Comparison of ENCODE assay signal across 8 cellular contexts in genomic region chr5:36696059-36696673, GRCh38.
DNase-seq lines count a peak whose midpoint lies in the region; ATAC-seq and TF ChIP-seq lines count a peak whose summit lies in the region.

No MANE protein-coding gene starts in this region.

- intact Hi-C loops in colonic mucosa (cut with DNase I): loop anchor here (10.0 kb wide), 1 partner anchor 431 kb away; no protein-coding TSS in a partner anchor

- TF ChIP-seq CTCF in LNCaP clone FGC (IDR thresholded peaks at IDR 0.05; ENCODE audit: control insufficient read depth, extremely low read depth, insufficient read depth) (peak; percentile 90), colonic mucosa (IDR thresholded peaks at IDR 0.05) (peak; percentile 47), suprapubic skin (IDR thresholded peaks at IDR 0.05) (peak; percentile 23 to 70)

- no peaks in the 10 kb centered on the region for H3K9me3 ChIP-seq in T-helper 17 cell (ENCODE audit: control insufficient read depth, low read length, poor library complexity, severe bottlenecking)
- no peaks in the 10 kb centered on the region for H3K9me3 ChIP-seq in colonic mucosa
- H3K9me3 ChIP-seq in suprapubic skin: no peaks in the 10 kb centered on the region

- H3K27me3 ChIP-seq in colonic mucosa (no peaks in the 10 kb centered on the region), suprapubic skin (no peaks in the 10 kb centered on the region)

- H3K4me1 Mint-ChIP-seq in T-helper 17 cell: peaks cover 2% of the 10 kb centered on the region

- H3K36me3 Mint-ChIP-seq in T-helper 17 cell (ENCODE audit: low read depth): no peaks in the 10 kb centered on the region

- peaks cover 33% of the 10 kb centered on the region for H3K27me3 Mint-ChIP-seq in T-helper 17 cell

- TF ChIP-seq POLR2A in suprapubic skin (IDR thresholded peaks at IDR 0.05): no peak

- peak; percentile 10 to 76 (median 54) for DNase-seq in NCI-H1417 (lab: John Stamatoyannopoulos, UW)
- DNase-seq in NCI-H1417 treated with DMSO at 0.1 percent for 48 hours (lab: John Stamatoyannopoulos, UW): no peak
- DNase-seq in LNCaP clone FGC (ENCODE audit: low read depth): peak; percentile 75
- DNase-seq in T-helper 17 cell: peak in 1 of 3 donors; percentile 10
- peak; percentile 38 for DNase-seq in colonic mucosa
- peak; percentile 69 to 81 for DNase-seq in lung microvascular endothelial cell (ENCODE audit: low read depth in 2 of 2)
- no peak for DNase-seq in suprapubic skin (ENCODE audit: low spot score in 2 of 2)

- peak; percentile 50 for ATAC-seq in GM21825 (IDR thresholded peaks at IDR 0.05; ENCODE audit: unreplicated experiment)
- peak; percentile 65 for ATAC-seq in T-helper 17 cell

- H3K36me3 ChIP-seq in colonic mucosa (no peaks in the 10 kb centered on the region), suprapubic skin (no peaks in the 10 kb centered on the region)

- no peaks in the 10 kb centered on the region for H3K4me1 ChIP-seq in colonic mucosa
- peaks cover 21% of the 10 kb centered on the region for H3K4me1 ChIP-seq in suprapubic skin

- 24% methylated on average over 7 of the region's 7 CpGs for WGBS in suprapubic skin

- no peak overlapping the region for H3K4me3 ChIP-seq in LNCaP clone FGC (ENCODE audit: low read depth, low read length)
- no peak overlapping the region for H3K4me3 ChIP-seq in colonic mucosa
- H3K4me3 ChIP-seq in suprapubic skin: no peak overlapping the region

- TF ChIP-seq EP300 in suprapubic skin (IDR thresholded peaks at IDR 0.05): no peak

- no peak overlapping the region for H3K4me3 Mint-ChIP-seq in T-helper 17 cell

- H3K27ac Mint-ChIP-seq in T-helper 17 cell: no peak overlapping the region

- no peak overlapping the region for H3K9ac ChIP-seq in colonic mucosa (ENCODE audit: low read depth in 2 of 2, low read length in 2 of 2)

- H3K27ac ChIP-seq in colonic mucosa: no peak overlapping the region
- no peak overlapping the region for H3K27ac ChIP-seq in suprapubic skin

Comparison
In these comparisons a context has a peak if more than half of its experiments do, and no peak if none do; other contexts are left out.
1. DNase-seq: peak in NCI-H1417 (3 of 3), LNCaP clone FGC (single experiment), colonic mucosa (single experiment) and lung microvascular endothelial cell (2 of 2); none in NCI-H1417 treated with DMSO at 0.1 percent for 48 hours (single experiment) and suprapubic skin (0 of 2).
2. Peak in every context shown above with its lines, with median percentiles within 50 percentile points of each other: CTCF ChIP-seq.